Comparison of ENCODE assay signal across 8 cellular contexts in genomic region chr1:36322786-36323635, GRCh38. TPM values are rescaled to one million over a fixed set of nuclear protein-coding genes. Genes with fewer than 3 reads are reported as not detected.
DNase-seq lines count a peak whose midpoint lies in the region; ATAC-seq and TF ChIP-seq lines count a peak whose summit lies in the region.

No MANE protein-coding gene starts in this region.

- DNase-seq in GM10266 (ENCODE audit: extremely low spot score) (peak; percentile 87), germinal center (ENCODE audit: low spot score) (peak; percentile 42), osteocyte (ENCODE audit: extremely low spot score, unreplicated experiment) (no peak), SHP77 (lab: John Stamatoyannopoulos, UW) (no peak)
- peak; percentile 25 for DNase-seq in activated T-helper 1 cell treated with anti-CD3 and anti-CD28 coated beads, Interleukin-12 subunit alpha, Interleukin-12 subunit beta, Interleukin-2, Interleukin-4 antibody, amounts not matched to agents 30 ng/mL and 10 ng/mL and 1 ng/mL, durations not matched to agents 14 hours and 24 hours and 36 hours (ENCODE audit: low spot score)

- intact Hi-C loops in activated T-helper 1 cell treated with anti-CD3 and anti-CD28 coated beads, Interleukin-12 subunit alpha, Interleukin-12 subunit beta, Interleukin-2, Interleukin-4 antibody, amounts not matched to agents 30 ng/mL and 10 ng/mL and 1 ng/mL, durations not matched to agents 14 hours and 24 hours and 36 hours (cut with micrococcal nuclease): loop anchor here (1.0 to 5.0 kb wide), 3 partner anchors 16 to 97 kb away; partner anchors contain the start of gene STK40

- ATAC-seq in HG03571 (IDR thresholded peaks at IDR 0.05; ENCODE audit: unreplicated experiment): no peak
- ATAC-seq in GM21447 (IDR thresholded peaks at IDR 0.05; ENCODE audit: unreplicated experiment): no peak

- H3K4me1 Mint-ChIP-seq in IgD-negative memory B cell (peaks cover 11 to 17% (median 12%) of the 10 kb centered on the region in 3 donors), osteocyte (ENCODE audit: unreplicated experiment) (peaks cover 48% of the 10 kb centered on the region)
- H3K4me1 Mint-ChIP-seq in activated T-helper 1 cell treated with anti-CD3 and anti-CD28 coated beads, Interleukin-12 subunit alpha, Interleukin-12 subunit beta, Interleukin-2, Interleukin-4 antibody, amounts not matched to agents 30 ng/mL and 10 ng/mL and 1 ng/mL, durations not matched to agents 14 hours and 24 hours and 36 hours (ENCODE audit: low read depth): peaks cover 31% of the 10 kb centered on the region

- TF ChIP-seq CTCF in GM10266 (IDR thresholded peaks at IDR 0.05; ENCODE audit: control insufficient read depth, insufficient read depth, low read depth, missing control alignments) (no peak), osteocyte (IDR thresholded peaks at IDR 0.05) (no peak)

- H3K4me3 Mint-ChIP-seq in IgD-negative memory B cell (peak overlapping the region in 3 of 4 donors; percentile 74 to 88 (median 84)), osteocyte (ENCODE audit: unreplicated experiment) (peak overlapping the region; percentile 81)
- peak overlapping the region; percentile 78 for H3K4me3 Mint-ChIP-seq in activated T-helper 1 cell treated with anti-CD3 and anti-CD28 coated beads, Interleukin-12 subunit alpha, Interleukin-12 subunit beta, Interleukin-2, Interleukin-4 antibody, amounts not matched to agents 30 ng/mL and 10 ng/mL and 1 ng/mL, durations not matched to agents 14 hours and 24 hours and 36 hours

- H3K36me3 Mint-ChIP-seq in IgD-negative memory B cell (no peaks in the 10 kb centered on the region), osteocyte (ENCODE audit: unreplicated experiment) (no peaks in the 10 kb centered on the region)
- H3K36me3 Mint-ChIP-seq in activated T-helper 1 cell treated with anti-CD3 and anti-CD28 coated beads, Interleukin-12 subunit alpha, Interleukin-12 subunit beta, Interleukin-2, Interleukin-4 antibody, amounts not matched to agents 30 ng/mL and 10 ng/mL and 1 ng/mL, durations not matched to agents 14 hours and 24 hours and 36 hours (ENCODE audit: low read depth): peaks cover 2% of the 10 kb centered on the region

- H3K9me3 Mint-ChIP-seq in IgD-negative memory B cell (no peaks in the 10 kb centered on the region), osteocyte (ENCODE audit: unreplicated experiment) (no peaks in the 10 kb centered on the region)
- no peaks in the 10 kb centered on the region for H3K9me3 Mint-ChIP-seq in activated T-helper 1 cell treated with anti-CD3 and anti-CD28 coated beads, Interleukin-12 subunit alpha, Interleukin-12 subunit beta, Interleukin-2, Interleukin-4 antibody, amounts not matched to agents 30 ng/mL and 10 ng/mL and 1 ng/mL, durations not matched to agents 14 hours and 24 hours and 36 hours

- H3K27ac Mint-ChIP-seq in IgD-negative memory B cell (no peak overlapping the region), osteocyte (ENCODE audit: unreplicated experiment) (peak overlapping the region; percentile 83)
- H3K27ac Mint-ChIP-seq in activated T-helper 1 cell treated with anti-CD3 and anti-CD28 coated beads, Interleukin-12 subunit alpha, Interleukin-12 subunit beta, Interleukin-2, Interleukin-4 antibody, amounts not matched to agents 30 ng/mL and 10 ng/mL and 1 ng/mL, durations not matched to agents 14 hours and 24 hours and 36 hours: peak overlapping the region; percentile 40

- peaks cover 18% of the 10 kb centered on the region for H3K27me3 Mint-ChIP-seq in IgD-negative memory B cell
- peaks cover 6% of the 10 kb centered on the region for H3K27me3 Mint-ChIP-seq in activated T-helper 1 cell treated with anti-CD3 and anti-CD28 coated beads, Interleukin-12 subunit alpha, Interleukin-12 subunit beta, Interleukin-2, Interleukin-4 antibody, amounts not matched to agents 30 ng/mL and 10 ng/mL and 1 ng/mL, durations not matched to agents 14 hours and 24 hours and 36 hours (ENCODE audit: insufficient read depth)
- no peaks in the 10 kb centered on the region for H3K27me3 Mint-ChIP-seq in osteocyte (ENCODE audit: unreplicated experiment)

RNA-seq across cellular contexts. Expression of gene EVA1B, which starts 0.4 kb away (rescaled TPM):
- polyA plus RNA-seq in IgD-negative memory B cell: not detected
- 10.6 and 10.9 TPM in 2 replicates for total RNA-seq in activated T-helper 1 cell treated with anti-CD3 and anti-CD28 coated beads, Interleukin-12 subunit alpha, Interleukin-12 subunit beta, Interleukin-2, Interleukin-4 antibody, amounts not matched to agents 30 ng/mL and 10 ng/mL and 1 ng/mL, durations not matched to agents 14 hours and 24 hours and 36 hours
- total RNA-seq in osteocyte: 113 and 115 TPM in 2 replicates

RNA-seq across cellular contexts. Expression of gene SH3D21, which starts 16.8 kb away (rescaled TPM):
- 0.46 TPM for polyA plus RNA-seq in IgD-negative memory B cell
- total RNA-seq in activated T-helper 1 cell treated with anti-CD3 and anti-CD28 coated beads, Interleukin-12 subunit alpha, Interleukin-12 subunit beta, Interleukin-2, Interleukin-4 antibody, amounts not matched to agents 30 ng/mL and 10 ng/mL and 1 ng/mL, durations not matched to agents 14 hours and 24 hours and 36 hours: 7.5 and 8.3 TPM in 2 replicates
- total RNA-seq in osteocyte: 5.1 and 6.4 TPM in 2 replicates

Comparison
In these comparisons a context has a peak if more than half of its experiments do, and no peak if none do; other contexts are left out.
1. DNase-seq: peak in GM10266 (single experiment), activated T-helper 1 cell treated with anti-CD3 and anti-CD28 coated beads, Interleukin-12 subunit alpha, Interleukin-12 subunit beta, Interleukin-2, Interleukin-4 antibody, amounts not matched to agents 30 ng/mL and 10 ng/mL and 1 ng/mL, durations not matched to agents 14 hours and 24 hours and 36 hours (single experiment) and germinal center (single experiment); none in osteocyte (single experiment) and SHP77 (0 of 2).
2. H3K27ac Mint-ChIP-seq: peak in activated T-helper 1 cell treated with anti-CD3 and anti-CD28 coated beads, Interleukin-12 subunit alpha, Interleukin-12 subunit beta, Interleukin-2, Interleukin-4 antibody, amounts not matched to agents 30 ng/mL and 10 ng/mL and 1 ng/mL, durations not matched to agents 14 hours and 24 hours and 36 hours (single experiment) and osteocyte (single experiment); none in IgD-negative memory B cell (0 of 3).
3. Peak in every context shown above with its lines, with median percentiles within 50 percentile points of each other: H3K4me3 Mint-ChIP-seq.